Comparison of ENCODE assay signal across 8 cellular contexts in genomic region chr11:35045219-35045819, GRCh38.
DNase-seq lines count a peak whose midpoint lies in the region; ATAC-seq and TF ChIP-seq lines count a peak whose summit lies in the region.

No MANE protein-coding gene starts in this region.

- no peaks in the 10 kb centered on the region for H3K79me1 ChIP-seq in mesenchymal stem cell (replicated peaks; ENCODE audit: low read length, poor library complexity, severe bottlenecking)

- H2AFZ ChIP-seq in mesenchymal stem cell (ENCODE audit: low read depth, low read length) (no peak overlapping the region), OCI-LY7 (ENCODE audit: low read length) (no peak overlapping the region)

- H3K27me3 Mint-ChIP-seq in IgD-negative memory B cell = no peaks in the 10 kb centered on the region

- H3K27ac Mint-ChIP-seq in IgD-negative memory B cell = peak overlapping the region; percentile 83 to 100 (median 98)

- H3K14ac ChIP-seq in mesenchymal stem cell (ENCODE audit: low read length in 2 of 2) = no peak overlapping the region

- no peak for TF ChIP-seq CTCF in OCI-LY7 (conservative IDR thresholded peaks at IDR 0.05; ENCODE audit: low read length)

- CTCF ChIA-PET in OCI-LY7 (lab: Charles Lee; ENCODE audit: unreplicated experiment) = no interaction called here

- POLR2A ChIA-PET in OCI-LY7 (lab: Charles Lee) = interaction anchor here (0.5 to 3.0 kb wide), 6 partner anchors 10 to 237 kb away, joined by 3 to 20 read pairs (median 4); no protein-coding TSS in a partner anchor

- no peak overlapping the region for H4K91ac ChIP-seq in mesenchymal stem cell (ENCODE audit: low read length)

- H3K4me1 Mint-ChIP-seq in IgD-negative memory B cell = peaks cover 45 to 60% (median 57%) of the 10 kb centered on the region in 3 donors

- H3K9me2 ChIP-seq in OCI-LY7 (ENCODE audit: insufficient read depth, low read length) = no peaks in the 10 kb centered on the region; the same call in 1 of the 2 replicates

- no peaks in the 10 kb centered on the region for H3K27me3 ChIP-seq in mesenchymal stem cell (ENCODE audit: control insufficient read depth in 1 of 2, insufficient read depth in 1 of 2, low read length in 2 of 2)

- H3K9me3 Mint-ChIP-seq in IgD-negative memory B cell = peaks cover 0 to 9% (median 0%) of the 10 kb centered on the region in 3 donors

- no peak overlapping the region for H3K4ac ChIP-seq in mesenchymal stem cell (ENCODE audit: low read depth in 1 of 2, low read length in 2 of 2)

- H3K36me3 Mint-ChIP-seq in IgD-negative memory B cell = peaks cover 3% of the 10 kb centered on the region

- H2BK12ac ChIP-seq in mesenchymal stem cell (ENCODE audit: low read length in 2 of 2) = peak overlapping the region; percentile 4 to 14

- WGBS in mesenchymal stem cell = 51% methylated on average over 8 of the region's 8 CpGs

- ATAC-seq in GM21737 (IDR thresholded peaks at IDR 0.05; ENCODE audit: unreplicated experiment) = no peak

- H2AK5ac ChIP-seq in mesenchymal stem cell (ENCODE audit: low read length, severe bottlenecking) = no peak overlapping the region

- no peak overlapping the region for H3K9ac ChIP-seq in mesenchymal stem cell (ENCODE audit: low read length)

- no peaks in the 10 kb centered on the region for H3K36me3 ChIP-seq in mesenchymal stem cell (ENCODE audit: control insufficient read depth in 1 of 2, insufficient read depth in 2 of 2, low read depth in 1 of 2, low read length in 2 of 2)
- H3K36me3 ChIP-seq in OCI-LY7 (ENCODE audit: insufficient read depth, low read length) = no peaks in the 10 kb centered on the region

- H3K4me3 ChIP-seq in mesenchymal stem cell (ENCODE audit: insufficient read depth in 1 of 2, low read depth in 1 of 2, low read length in 2 of 2) (no peak overlapping the region), OCI-LY7 (ENCODE audit: low read depth, low read length, poor library complexity, severe bottlenecking) (no peak overlapping the region)

- intact Hi-C loops in OCI-LY7 (cut with micrococcal nuclease; ENCODE audit: unreplicated experiment) = no loop called here

- H4K8ac ChIP-seq in mesenchymal stem cell (ENCODE audit: low read length) = peak overlapping the region; percentile 76

- no peaks in the 10 kb centered on the region for H4K20me1 ChIP-seq in OCI-LY7 (ENCODE audit: insufficient read depth, low read length)

- peak; percentile 99 for DNase-seq in DMS79 treated with DMSO at 0.1 percent for 48 hours (lab: John Stamatoyannopoulos, UW)
- DNase-seq in activated CD8-positive, alpha-beta memory T cell treated with anti-CD3 and anti-CD28 coated beads, Interleukin-2, amount 50 U/mL, for 1 hour (ENCODE audit: extremely low read depth) = peak; percentile 81
- DNase-seq in mesenchymal stem cell = peak; percentile 44
- no peak for DNase-seq in OCI-LY7 (ENCODE audit: low spot score)
- DNase-seq in LoVo (ENCODE audit: low spot score) = no peak
- DNase-seq in SW 1271 (lab: John Stamatoyannopoulos, UW) = no peak

- BruUV-seq in OCI-LY7 (replicated peaks; lab: Mats Ljungman, UMichigan) = no TSS peak

- peak overlapping the region; percentile 18 to 26 for H3K18ac ChIP-seq in mesenchymal stem cell (ENCODE audit: low read depth in 1 of 2, low read length in 2 of 2)

- peak overlapping the region; percentile 37 to 97 (median 78) for H3K4me3 Mint-ChIP-seq in IgD-negative memory B cell

- H2BK120ac ChIP-seq in mesenchymal stem cell (ENCODE audit: low read depth, low read length) = no peak overlapping the region

- H3K79me2 ChIP-seq in OCI-LY7 (ENCODE audit: insufficient read depth, low read depth, low read length) = no peaks in the 10 kb centered on the region

- H3K4me2 ChIP-seq in mesenchymal stem cell (ENCODE audit: low read length, poor library complexity, severe bottlenecking) (no peak overlapping the region), OCI-LY7 (ENCODE audit: low read length) (no peak overlapping the region)

- no peak overlapping the region for H2BK5ac ChIP-seq in mesenchymal stem cell (ENCODE audit: low read depth, low read length, poor library complexity, severe bottlenecking)

- no peaks in the 10 kb centered on the region for H3K9me3 ChIP-seq in mesenchymal stem cell (ENCODE audit: control insufficient read depth, low read length)
- no peaks in the 10 kb centered on the region for H3K9me3 ChIP-seq in OCI-LY7 (ENCODE audit: low read length)

- H3K4me1 ChIP-seq in mesenchymal stem cell (ENCODE audit: control insufficient read depth, insufficient read depth, low read depth, low read length) (peaks cover 4% of the 10 kb centered on the region), OCI-LY7 (ENCODE audit: insufficient read depth, low read length, poor library complexity, severe bottlenecking) (peaks cover 10% of the 10 kb centered on the region)

- H2BK15ac ChIP-seq in mesenchymal stem cell (ENCODE audit: low read depth, poor library complexity, severe bottlenecking) = no peak overlapping the region

- H3K27ac ChIP-seq in mesenchymal stem cell (ENCODE audit: low read length, poor library complexity, severe bottlenecking) = no peak overlapping the region
- H3K27ac ChIP-seq in OCI-LY7 (ENCODE audit: low read depth, low read length, poor library complexity, severe bottlenecking) = no peak overlapping the region

- no peak overlapping the region for H3K23ac ChIP-seq in mesenchymal stem cell (ENCODE audit: low read length in 2 of 2)

Comparison
In these comparisons a context has a peak if more than half of its experiments do, and no peak if none do; other contexts are left out.
1. DNase-seq: peak in DMS79 treated with DMSO at 0.1 percent for 48 hours (single experiment), activated CD8-positive, alpha-beta memory T cell treated with anti-CD3 and anti-CD28 coated beads, Interleukin-2, amount 50 U/mL, for 1 hour (single experiment) and mesenchymal stem cell (single experiment); none in OCI-LY7 (single experiment), LoVo (single experiment) and SW 1271 (0 of 2).